ENCODE assay signal across 8 cellular contexts in the genomic region with DNA sequence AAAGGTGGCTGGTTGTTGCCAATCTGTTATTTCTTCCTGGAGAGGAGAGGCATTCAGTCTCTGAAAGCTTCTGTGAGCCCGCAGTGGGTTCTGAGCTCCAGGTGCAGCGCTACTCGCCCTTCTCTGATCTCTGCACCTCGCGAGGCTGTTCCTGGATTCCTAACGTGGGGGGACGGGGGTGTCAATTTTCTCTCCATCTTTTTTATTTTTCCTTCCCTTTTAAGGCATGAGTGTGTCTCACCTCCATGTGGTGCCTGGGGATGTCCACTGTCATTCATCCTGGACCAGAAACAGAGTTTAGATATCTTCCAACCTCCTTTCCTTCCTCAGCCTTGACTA. TPM values are rescaled to one million over a fixed set of nuclear protein-coding genes. Genes with fewer than 3 reads are reported as not detected.
DNase-seq lines count a peak whose midpoint lies in the region.

No MANE protein-coding gene starts in this region.

- peak overlapping the region; percentile 65 for H3K4me3 Mint-ChIP-seq in dendritic cell treated with granulocyte-macrophage colony-stimulating factor and Interleukin-4, amounts not matched to agents 40 ng/mL and 50 ng/mL, for 4 days

- H3K36me3 Mint-ChIP-seq in dendritic cell treated with granulocyte-macrophage colony-stimulating factor and Interleukin-4, amounts not matched to agents 40 ng/mL and 50 ng/mL, for 4 days (ENCODE audit: low read depth): no peaks in the 10 kb centered on the region

- H3K36me3 ChIP-seq in HUES6 (ENCODE audit: control insufficient read depth, insufficient read depth, low read length) (no peaks in the 10 kb centered on the region), mucosa of rectum (ENCODE audit: control insufficient read depth in 2 of 2, insufficient read depth in 2 of 2, low read length in 2 of 2) (no peaks in the 10 kb centered on the region)

- peaks cover 4% of the 10 kb centered on the region for H3K27me3 Mint-ChIP-seq in dendritic cell treated with granulocyte-macrophage colony-stimulating factor and Interleukin-4, amounts not matched to agents 40 ng/mL and 50 ng/mL, for 4 days

- no peaks in the 10 kb centered on the region for H3K27me3 ChIP-seq in HUES6 (ENCODE audit: control insufficient read depth, insufficient read depth, low read length)
- H3K27me3 ChIP-seq in mucosa of rectum (ENCODE audit: control insufficient read depth in 2 of 2, insufficient read depth in 2 of 2, low read length in 2 of 2): no peaks in the 10 kb centered on the region

- intact Hi-C loops in dendritic cell treated with granulocyte-macrophage colony-stimulating factor and Interleukin-4, amounts not matched to agents 40 ng/mL and 50 ng/mL, for 4 days (cut with micrococcal nuclease): no loop called here

- H3K4me1 Mint-ChIP-seq in dendritic cell treated with granulocyte-macrophage colony-stimulating factor and Interleukin-4, amounts not matched to agents 40 ng/mL and 50 ng/mL, for 4 days (ENCODE audit: low read depth): peaks cover 12% of the 10 kb centered on the region

- H3K4me3 ChIP-seq in HUES6 (ENCODE audit: low read depth, low read length): peak overlapping the region; percentile 61
- peak overlapping the region; percentile 77 to 80 for H3K4me3 ChIP-seq in mucosa of rectum (ENCODE audit: low read length in 2 of 2)

- H3K27ac ChIP-seq in HUES6 (ENCODE audit: low read depth, low read length) (no peak overlapping the region), mucosa of rectum (ENCODE audit: low read depth in 2 of 2, low read length in 2 of 2) (peak overlapping the region; percentile 73 to 81)

- no peak overlapping the region for H3K27ac Mint-ChIP-seq in dendritic cell treated with granulocyte-macrophage colony-stimulating factor and Interleukin-4, amounts not matched to agents 40 ng/mL and 50 ng/mL, for 4 days

- H3K9ac ChIP-seq in HUES6 (ENCODE audit: low read length) (peak overlapping the region; percentile 54), mucosa of rectum (ENCODE audit: low read depth in 1 of 2, low read length in 2 of 2) (peak overlapping the region; percentile 58 to 67)

- H3K9me3 ChIP-seq in HUES6 (ENCODE audit: control insufficient read depth, insufficient read depth, low read depth, low read length) (peaks cover 7% of the 10 kb centered on the region; the same call in 1 of the 2 replicates), mucosa of rectum (ENCODE audit: control insufficient read depth in 2 of 2, low read length in 2 of 2) (no peaks in the 10 kb centered on the region)

- DNase-seq in Ammon's horn (ENCODE audit: low spot score): peak; percentile 7
- no peak for DNase-seq in SK-N-DZ (ENCODE audit: low spot score)
- no peak for DNase-seq in SIG-M5 treated with dmso at 0.1 percent for 504 hours (lab: John Stamatoyannopoulos, UW; ENCODE audit: unreplicated experiment)
- DNase-seq in DMS153 treated with DMSO at 0.1 percent for 48 hours (lab: John Stamatoyannopoulos, UW; ENCODE audit: unreplicated experiment): no peak
- DNase-seq in NCI-H2081 treated with DMSO at 0.1 percent for 48 hours (lab: John Stamatoyannopoulos, UW): no peak

- H3K4me1 ChIP-seq in HUES6 (ENCODE audit: control insufficient read depth, insufficient read depth, low read length) (peaks cover 6% of the 10 kb centered on the region; the same call in 1 of the 2 replicates), mucosa of rectum (ENCODE audit: control insufficient read depth in 2 of 2, insufficient read depth in 2 of 2, low read length in 2 of 2) (no peaks in the 10 kb centered on the region)

- H3K9me3 Mint-ChIP-seq in dendritic cell treated with granulocyte-macrophage colony-stimulating factor and Interleukin-4, amounts not matched to agents 40 ng/mL and 50 ng/mL, for 4 days: peaks cover 83% of the 10 kb centered on the region

RNA-seq across cellular contexts. Expression of a gene that starts 0.6 kb away (rescaled TPM):
- 0.23 and 0.85 TPM in 2 replicates for polyA plus RNA-seq in SK-N-DZ (2014; cell fraction: cytosol; rRNA removed)
- 0.58 and 1.2 TPM in 2 replicates for polyA plus RNA-seq in SK-N-DZ (2014; cell fraction: nucleus; rRNA removed)

RNA-seq across cellular contexts. Expression of a gene that starts 44.5 kb away (rescaled TPM):
- 4.7 and 4.8 TPM in 2 replicates for polyA plus RNA-seq in SK-N-DZ (2014; cell fraction: cytosol; rRNA removed)
- polyA plus RNA-seq in SK-N-DZ (2014; cell fraction: nucleus; rRNA removed): 7.8 and 8.4 TPM in 2 replicates

RNA-seq across cellular contexts. Expression of a gene that starts 48.0 kb away (rescaled TPM):
- polyA plus RNA-seq in SK-N-DZ (2014; cell fraction: cytosol; rRNA removed): 13.2 and 16.8 TPM in 2 replicates
- polyA plus RNA-seq in SK-N-DZ (2014; cell fraction: nucleus; rRNA removed): 8.6 and 10.3 TPM in 2 replicates
